8 cellular contexts compared by ENCODE assay signal in the genomic region with DNA sequence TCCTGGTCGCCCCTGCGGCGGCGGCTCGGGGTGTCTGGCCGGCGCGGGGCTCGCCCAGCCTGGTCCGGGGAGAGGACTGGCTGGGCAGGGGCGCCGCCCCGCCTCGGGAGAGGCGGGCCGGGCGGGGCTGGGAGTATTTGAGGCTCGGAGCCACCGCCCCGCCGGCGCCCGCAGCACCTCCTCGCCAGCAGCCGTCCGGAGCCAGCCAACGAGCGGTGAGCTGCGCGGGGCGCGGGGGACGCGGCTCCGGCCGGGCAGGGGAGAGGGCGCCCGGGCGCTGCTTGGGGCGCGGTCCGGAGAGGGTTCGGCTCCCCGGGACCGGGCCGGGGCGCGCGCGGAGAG. TPM values are rescaled to one million over a fixed set of nuclear protein-coding genes. Genes with fewer than 3 reads are reported as not detected.
DNase-seq lines count a peak whose midpoint lies in the region; ATAC-seq and TF ChIP-seq lines count a peak whose summit lies in the region.

LGALS3 (plus strand) TSS at position 167 of the 342 bp plus-strand sequence. CDS start 8,122 bp downstream, outside the sequence.

- DNase-seq in AG04450 (ENCODE audit: low read depth, low spot score) (no peak), SJCRH30 (peak in 1 of 2 experiments; percentile 20), astrocyte of the spinal cord (ENCODE audit: low read depth, low spot score) (peak; percentile 52), iPS DF 6.9 (ENCODE audit: low read depth, low spot score) (no peak), sigmoid colon (peak; percentile 86), NCI-H510A (lab: John Stamatoyannopoulos, UW) (no peak)

- CTCF ChIA-PET in AG04450 (lab: Charles Lee): no interaction called here

- no peaks in the 10 kb centered on the region for H3K27me3 ChIP-seq in AG04450 (ENCODE audit: control insufficient read depth, insufficient read depth, low read length)
- no peaks in the 10 kb centered on the region for H3K27me3 ChIP-seq in SJCRH30
- peaks cover 12% of the 10 kb centered on the region; the same call in 1 of the 2 replicates for H3K27me3 ChIP-seq in iPS DF 6.9 (ENCODE audit: control insufficient read depth, insufficient read depth, low read length)
- H3K27me3 ChIP-seq in sigmoid colon: no peaks in the 10 kb centered on the region

- TF ChIP-seq CTCF in AG04450 (IDR thresholded peaks at IDR 0.05; ENCODE audit: low read depth, low read length) (no peak), astrocyte of the spinal cord (IDR thresholded peaks at IDR 0.05; ENCODE audit: low read depth, low read length) (no peak), sigmoid colon (IDR thresholded peaks at IDR 0.05) (no peak)

- no peaks in the 10 kb centered on the region; the same call in 1 of the 2 replicates for H3K9me3 ChIP-seq in AG04450 (ENCODE audit: control insufficient read depth, insufficient read depth, low read length)
- H3K9me3 ChIP-seq in SJCRH30 (replicated peaks): no peaks in the 10 kb centered on the region
- no peaks in the 10 kb centered on the region for H3K9me3 ChIP-seq in iPS DF 6.9 (ENCODE audit: control insufficient read depth, insufficient read depth, low read length)
- H3K9me3 ChIP-seq in sigmoid colon: no peaks in the 10 kb centered on the region

- no CpG with 5 or more reads among the region's 50 CpGs for whole genome bisulfite sequencing in iPS DF 6.9 (ENCODE audit: insufficient coverage, insufficient read length)
- WGBS in sigmoid colon, 2 donors: 0 to 1% methylated on average over 50 of the region's 50 CpGs

- TF ChIP-seq EP300 in sigmoid colon (IDR thresholded peaks at IDR 0.05): no peak

- H3K4me3 ChIP-seq in AG04450 (ENCODE audit: low read depth, low read length) (peak within 1 kb of the TSS; percentile 78), SJCRH30 (peak within 1 kb of the TSS; percentile 53), astrocyte of the spinal cord (ENCODE audit: low read depth, low read length) (peak within 1 kb of the TSS; percentile 75), iPS DF 6.9 (ENCODE audit: low read length) (peak within 1 kb of the TSS; percentile 50), sigmoid colon (peak within 1 kb of the TSS; percentile 52 to 90 (median 84))

- ATAC-seq in GM18873 (IDR thresholded peaks at IDR 0.05; ENCODE audit: low FRiP score, unreplicated experiment) (peak; percentile 27), HG03045 (IDR thresholded peaks at IDR 0.05; ENCODE audit: unreplicated experiment) (peak; percentile 80)

- H3K36me3 ChIP-seq in SJCRH30 (no peaks in the 10 kb centered on the region), iPS DF 6.9 (ENCODE audit: control insufficient read depth, insufficient read depth, low read length) (no peaks in the 10 kb centered on the region), sigmoid colon (no peaks in the 10 kb centered on the region)

- H3K27ac ChIP-seq in AG04450 (ENCODE audit: low read depth, low read length) (peak within 1 kb of the TSS; percentile 72), SJCRH30 (no peak within 1 kb of the TSS), iPS DF 6.9 (ENCODE audit: low read length) (no peak within 1 kb of the TSS), sigmoid colon (peak within 1 kb of the TSS; percentile 92 to 96 (median 94))

- intact Hi-C loops in sigmoid colon (cut with DNase I): loop anchor here (5.0 kb wide), 1 partner anchor 37 kb away; no protein-coding TSS in a partner anchor

- in situ Hi-C loops in astrocyte of the spinal cord (cut with HindIII; ENCODE audit: low sequenced_read_pairs): no loop called here

- no peaks in the 10 kb centered on the region for H3K4me1 ChIP-seq in SJCRH30
- no peaks in the 10 kb centered on the region for H3K4me1 ChIP-seq in iPS DF 6.9 (ENCODE audit: control insufficient read depth, insufficient read depth, low read length)
- peaks cover 0 to 62% (median 35%) of the 10 kb centered on the region in 4 donors for H3K4me1 ChIP-seq in sigmoid colon

- no peak for TF ChIP-seq POLR2A in sigmoid colon (IDR thresholded peaks at IDR 0.05)

- POLR2A ChIA-PET in AG04450 (lab: Yijun Ruan, JAX): interaction anchor here (1.2 to 3.6 kb wide), 7 partner anchors 9 to 102 kb away, joined by 4 to 33 read pairs (median 5); partner anchors contain the start of genes MAPK1IP1L, SOCS4 and WDHD1

RNA-seq across cellular contexts. Expression of gene LGALS3, which starts in this region (rescaled TPM):
- polyA plus RNA-seq in AG04450 (2011; rRNA removed): 303 and 383 TPM in 2 replicates
- 113 and 122 TPM in 2 replicates for polyA minus RNA-seq in AG04450 (2011; rRNA and poly(A)+ RNA removed)
- total RNA-seq in SJCRH30 (2014; rRNA removed; shearing (Covaris generic)): 1.9 and 2.0 TPM in 2 replicates
- 100 to 1,000 TPM; 235 to 249 (median 240) TPM for total RNA-seq in sigmoid colon
- 1,000 to 10,000 TPM; 1,713 to 4,129 (median 2,701) TPM for polyA plus RNA-seq in sigmoid colon

Comparison
In these comparisons a context has a peak if more than half of its experiments do, and no peak if none do; other contexts are left out.
1. RNA of gene LGALS3 (total RNA-seq): 235 to 249 TPM in sigmoid colon; 1.9 to 2.0 TPM in SJCRH30; every median in the first group is over 10 times any median in the second.
2. DNase-seq: peak in astrocyte of the spinal cord (single experiment) and sigmoid colon (single experiment); none in AG04450 (single experiment), iPS DF 6.9 (single experiment) and NCI-H510A (single experiment).
3. H3K27ac ChIP-seq: peak in AG04450 (single experiment) and sigmoid colon (4 of 4); none in SJCRH30 (single experiment) and iPS DF 6.9 (single experiment).
4. Peak in every context shown above with its lines, with median percentiles within 50 percentile points of each other: H3K4me3 ChIP-seq.